11 cellular contexts compared by ENCODE assay signal in genomic region chr5:1380910-1381309, GRCh38. TPM values are rescaled to one million over a fixed set of nuclear protein-coding genes. Genes with fewer than 3 reads are reported as not detected.
A peak's percentile ranks its signal among the peaks of the same experiment; 100 is the strongest.
DNase-seq lines count a peak whose midpoint lies in the region; ATAC-seq, FAIRE-seq and TF ChIP-seq lines count a peak whose summit lies in the region.
"Had no signal": no experiment of that assay in that cellular context is flagged by ENCODE, and none has a peak within 500 bp of the region (broad histone marks: within the 10 kb centered on the region; RNA-seq: fewer than 3 reads in every experiment).

No MANE protein-coding gene starts in this region.

- DNase-seq in NCI-H748 (lab: John Stamatoyannopoulos, UW; ENCODE audit: unreplicated experiment) (peak; percentile 60), NCI-H748 treated with DMSO at 0.1 percent for 48 hours (lab: John Stamatoyannopoulos, UW) (no peak), left colon (no peak), spleen (peak; percentile 76), OCI-M2 (lab: John Stamatoyannopoulos, UW; ENCODE audit: unreplicated experiment) (no peak), substantia nigra (lab: John Stamatoyannopoulos, UW) (no peak), small intestine (no peak)
- DNase-seq: Karpas-422, NCI-H187 treated with DMSO at 0.1 percent for 48 hours, NCI-H774 had no signal

- TF ChIP-seq CTCF in HEK293 (tag by site-specific recombination; IDR thresholded peaks at IDR 0.05) = no peak
- TF ChIP-seq CTCF in spleen (IDR thresholded peaks at IDR 0.05 in 8 of 11, conservative IDR thresholded peaks at IDR 0.05 in 3 of 11) = no peak

- CTCF ChIA-PET in HEK293 (lab: Yijun Ruan, JAX) = interaction anchor here (0.6 to 3.5 kb wide), 29 partner anchors 9 to 1276 kb away, joined by 3 to 22 read pairs (median 4); partner anchors contain the start of gene CLPTM1L

- peaks cover 0 to 23% (median 0%) of the 10 kb centered on the region in 7 donors for H3K27me3 ChIP-seq in spleen (replicated peaks in 1 of 7)
- H3K27me3 ChIP-seq in small intestine (ENCODE audit: control insufficient read depth in 2 of 2, insufficient read depth in 2 of 2, low read length in 2 of 2) = no peaks in the 10 kb centered on the region

- FAIRE-seq in small intestine (lab: Jason Lieb, UNC) = no peak

- H3K4me1 ChIP-seq in HEK293 (ENCODE audit: control insufficient read depth, insufficient read depth, low read length) (peaks cover 5% of the 10 kb centered on the region; the same call in 1 of the 2 replicates), spleen (peaks cover 5 to 23% (median 17%) of the 10 kb centered on the region in 6 donors), small intestine (ENCODE audit: control insufficient read depth in 2 of 2, insufficient read depth in 1 of 2, low read depth in 1 of 2, low read length in 1 of 2) (no peaks in the 10 kb centered on the region)

- ATAC-seq in left colon = peak; percentile 17

- 80 to 94% (median 89%) methylated on average over 6 to 12 of the region's 12 CpGs for WGBS in spleen, 5 donors
- WGBS in small intestine, 3 donors = 75 to 83% (median 77%) methylated on average over 12 of the region's 12 CpGs

- POLR2A ChIA-PET in HEK293 (lab: Yijun Ruan, JAX) = interaction anchor here (1.1 kb wide), 1 partner anchor 53 kb away, joined by 4 read pairs; no protein-coding TSS in a partner anchor

- H3K4me3 ChIP-seq in HEK293 (ENCODE audit: low read depth, low read length) (no peak overlapping the region), spleen (peak overlapping the region in 1 of 8 donors; percentile 52), small intestine (ENCODE audit: low read depth in 1 of 2, low read length in 2 of 2) (no peak overlapping the region)

- H3K27ac ChIP-seq in HEK293 (ENCODE audit: extremely low read depth, low read depth, low read length) (0 out of 2 replicates have a peak overlapping the region, but pooled peaks have one; percentile 9), spleen (no peak overlapping the region), substantia nigra (ENCODE audit: low read depth, low read length, poor library complexity, severe bottlenecking) (no peak overlapping the region), small intestine (ENCODE audit: low read depth in 1 of 2, low read length in 1 of 2) (no peak overlapping the region)

- no peaks in the 10 kb centered on the region for H3K9me3 ChIP-seq in HEK293 (ENCODE audit: control insufficient read depth, insufficient read depth, low read depth, low read length)
- H3K9me3 ChIP-seq in spleen = peaks cover 0 to 7% (median 0%) of the 10 kb centered on the region in 8 donors
- no peaks in the 10 kb centered on the region for H3K9me3 ChIP-seq in small intestine (ENCODE audit: control insufficient read depth, low read depth)

- no peak for TF ChIP-seq POLR2A in spleen (IDR thresholded peaks at IDR 0.05)

- intact Hi-C loops in left colon (cut with DNase I, micrococcal nuclease) (no loop called here), spleen (cut with DNase I; ENCODE audit: low total_unique reads) (loop anchor here (10.0 kb wide), 1 partner anchor 264 kb away; no protein-coding TSS in a partner anchor)

- H3K36me3 ChIP-seq in HEK293 (ENCODE audit: control insufficient read depth in 2 of 2, insufficient read depth in 1 of 2, low read length in 2 of 2) (no peaks in the 10 kb centered on the region), spleen (no peaks in the 10 kb centered on the region), small intestine (ENCODE audit: control insufficient read depth in 2 of 2, insufficient read depth in 2 of 2, low read length in 2 of 2) (no peaks in the 10 kb centered on the region)

TF ChIP-seq in HEK293, 187 proteins besides CTCF, POLR2A, EP300 and RAD21:
- no peak for TF ChIP-seq ZNF174 (tag by site-specific recombination; IDR thresholded peaks at IDR 0.05)
- TF ChIP-seq ZNF132 (tag by site-specific recombination; IDR thresholded peaks at IDR 0.05; ENCODE audit: borderline replicate concordance) = no peak
- peak; percentile 92 for TF ChIP-seq ZNF266 (tag by site-specific recombination; IDR thresholded peaks at IDR 0.05; ENCODE audit: low read depth)
- no peak for TF ChIP-seq REPIN1 (tag by site-specific recombination; IDR thresholded peaks at IDR 0.05; ENCODE audit: low read depth)
- no peak for TF ChIP-seq ZNF146 (tag by site-specific recombination; IDR thresholded peaks at IDR 0.05)

RNA-seq across cellular contexts. Expression of gene CLPTM1L, which starts 36.0 kb away (rescaled TPM):
- total RNA-seq in left colon (100 to 1,000 TPM in 1 of 2 donors, 10 to 100 TPM in 1; 93.1 to 102 TPM), spleen (100 to 1,000 TPM in 3 of 7 donors, 10 to 100 TPM in 4; 87.2 to 118 (median 99.9) TPM)
- polyA plus RNA-seq in spleen (10 to 100 TPM; 39.7 to 55.6 (median 45.1) TPM), small intestine (10 to 100 TPM; 45.8 to 99.7 (median 56.7) TPM)

Comparison
In these comparisons a context has a peak if more than half of its experiments do, and no peak if none do; other contexts are left out.
1. DNase-seq: peak in NCI-H748 (single experiment) and spleen (single experiment); none in NCI-H748 treated with DMSO at 0.1 percent for 48 hours (single experiment), left colon (0 of 2), OCI-M2 (single experiment), substantia nigra (0 of 49) and small intestine (single experiment).